ENCODE assay signal across 20 cellular contexts in the genomic region with DNA sequence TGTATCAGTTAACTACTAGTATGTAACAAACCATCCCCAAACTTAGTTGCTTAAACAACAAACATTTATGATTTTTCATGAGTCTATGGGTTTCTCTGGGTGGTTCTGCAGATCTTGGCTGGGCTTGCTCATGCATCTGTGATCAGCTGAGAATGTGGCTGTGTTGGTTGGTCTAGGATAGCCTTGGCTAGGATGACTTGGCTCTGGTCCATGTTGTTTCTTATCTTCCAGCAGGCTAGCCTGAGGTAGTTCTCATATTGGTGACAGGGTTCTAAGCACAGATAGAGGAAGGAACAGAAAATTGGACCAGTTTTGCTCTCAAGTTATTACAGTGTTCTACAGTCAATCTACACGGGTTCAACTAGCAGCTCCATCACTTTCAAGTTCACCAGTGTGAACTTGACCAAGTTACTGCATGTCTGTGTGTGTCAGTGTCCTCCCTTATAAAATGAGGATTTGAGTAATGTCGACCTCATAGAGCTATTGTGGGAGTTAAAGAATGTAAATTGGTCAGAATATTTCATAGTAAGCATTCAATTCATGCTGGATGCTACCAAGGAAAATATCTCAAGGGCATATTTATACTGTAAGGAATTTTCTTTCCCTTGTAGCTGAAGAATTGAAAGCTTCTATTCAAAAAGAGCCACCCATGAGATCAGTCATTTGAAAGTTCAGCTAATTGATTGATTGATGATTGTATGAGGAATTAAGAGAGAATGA.
DNase-seq lines count a peak whose midpoint lies in the region; ATAC-seq, FAIRE-seq and TF ChIP-seq lines count a peak whose summit lies in the region.
"Had no signal": no experiment of that assay in that cellular context is flagged by ENCODE, and none has a peak within 500 bp of the region (broad histone marks: within the 10 kb centered on the region; RNA-seq: fewer than 3 reads in every experiment).

No MANE protein-coding gene starts in this region.

- H3K27me3 ChIP-seq in K562 (ENCODE audit: control insufficient read depth in 2 of 2, insufficient read depth in 2 of 2, low read length in 2 of 2), result no peaks in the 10 kb centered on the region
- H3K27me3 ChIP-seq: BLaER1 had no signal

- CTCF ChIA-PET in K562 (lab: Yijun Ruan, JAX; ENCODE audit: low intra/inter-chr PET ratio), result no interaction called here

- H3K4me1 ChIP-seq in K562 (replicated peaks in 1 of 2; ENCODE audit: control insufficient read depth in 2 of 2, insufficient read depth in 2 of 2, low read length in 2 of 2), result peaks cover 7 to 72% of the 10 kb centered on the region in 2 experiments; a peak in 4 of 5 replicates
- H3K4me1 ChIP-seq: BLaER1 had no signal

- H3K4me2 ChIP-seq in K562 (ENCODE audit: insufficient read depth, low read length), result no peak overlapping the region
- H3K4me2 ChIP-seq: BLaER1, GM23338, KMS-11 had no signal

- ATAC-seq in K562, result peak; percentile 60
- ATAC-seq: GM23338, SK-N-SH treated with all-trans-retinoic acid at 6 μM for 48 hours had no signal

- 10% methylated on average over 2 of the region's 2 CpGs for WGBS in K562 (ENCODE audit: insufficient coverage, low coverage, missing lambda C conversion rate)

- H3K27ac ChIP-seq in K562 (ENCODE audit: extremely low read depth, low read depth, low read length), result no peak overlapping the region
- H3K27ac ChIP-seq: BLaER1, KMS-11 had no signal

- no peak for TF ChIP-seq POLR2A in K562 (conservative IDR thresholded peaks at IDR 0.05)

- H3K9me1 ChIP-seq in K562 (ENCODE audit: control insufficient read depth, insufficient read depth, low read length), result no peaks in the 10 kb centered on the region

- no peaks in the 10 kb centered on the region for H4K20me1 ChIP-seq in K562 (replicated peaks; ENCODE audit: control insufficient read depth, insufficient read depth, low read length)
- H4K20me1 ChIP-seq: BLaER1 had no signal

- no peak for TF ChIP-seq CTCF in K562 (IDR thresholded peaks at IDR 0.05 in 2 of 3, conservative IDR thresholded peaks at IDR 0.05 in 1 of 3; ENCODE audit: insufficient read depth in 2 of 3, low read depth in 1 of 3, low read length in 3 of 3)

- DNase-seq in EH (ENCODE audit: low read depth) (peak; percentile 50), OCI-M1 (lab: John Stamatoyannopoulos, UW) (peak; percentile 69), K562 (ENCODE audit: extremely low read depth in 1 of 4, low spot score in 3 of 4) (peak in 3 of 4 experiments; percentile 32 to 87 (median 68)), myocyte (ENCODE audit: low read depth) (peak; percentile 9), glomerular visceral epithelial cell (ENCODE audit: extremely low spot score) (no peak), NCI-H187 treated with DMSO at 0.1 percent for 48 hours (lab: John Stamatoyannopoulos, UW) (no peak)
- DNase-seq in activated naive CD4-positive, alpha-beta T cell (lab: John Stamatoyannopoulos, UW), result no peak
- DNase-seq: Caco-2; CD4-positive, alpha-beta T cell; DMS79 treated with DMSO at 0.1 percent for 48 hours; NCI-H1105 treated with DMSO at 0.1 percent for 48 hours; NCI-H1694; NCI-H2081 treated with DMSO at 0.1 percent for 48 hours; SIG-M5 had no signal

- no peaks in the 10 kb centered on the region for H3K9me3 ChIP-seq in K562 (replicated peaks; ENCODE audit: control insufficient read depth, insufficient read depth, low read depth, low read length)
- H3K9me3 ChIP-seq: BLaER1, Caco-2, HAP-1 had no signal

- H2AFZ ChIP-seq in K562 (ENCODE audit: low read depth, low read length), result no peak overlapping the region

- H3K4me3 ChIP-seq in K562, result no peak overlapping the region
- H3K4me3 ChIP-seq: BLaER1, GM23338, HAP-1 had no signal

- POLR2A ChIA-PET in K562 (lab: Yijun Ruan, JAX), result interaction anchor here (0.6 to 1.6 kb wide), 5 partner anchors 22 to 687 kb away, joined by 3 to 4 read pairs (median 3); no protein-coding TSS in a partner anchor

- peak; percentile 85 for FAIRE-seq in K562 (lab: Jason Lieb, UNC)
- FAIRE-seq: GM12892 had no signal

- in situ Hi-C loops in K562 (cut with MboI), result no loop called here

- H3K36me3 ChIP-seq in K562 (ENCODE audit: control insufficient read depth, insufficient read depth, low read length), result no peaks in the 10 kb centered on the region
- H3K36me3 ChIP-seq: BLaER1, HAP-1 had no signal

- no peaks in the 10 kb centered on the region for H3K79me2 ChIP-seq in K562 (ENCODE audit: control insufficient read depth, insufficient read depth, low read length)

- intact Hi-C loops in K562 (cut with micrococcal nuclease), result no loop called here

- no peak for TF ChIP-seq EP300 in K562 (IDR thresholded peaks at IDR 0.05; ENCODE audit: low read length)

- no TSS peak for BruUV-seq in K562 (replicated peaks; lab: Mats Ljungman, UMichigan)

- H3K9ac ChIP-seq in K562 (ENCODE audit: insufficient read depth in 1 of 2, low read depth in 2 of 2, low read length in 2 of 2), result no peak overlapping the region
- H3K9ac ChIP-seq: BLaER1, KMS-11 had no signal

- TF ChIP-seq RAD21 in K562 (CRISPR knock-in tag; conservative IDR thresholded peaks at IDR 0.05 in 1 of 2, IDR thresholded peaks at IDR 0.05 in 1 of 2), result peak in 1 of 2 experiments; percentile 24; a peak in 1 of 4 replicates

TF ChIP-seq in K562, 482 proteins besides CTCF, POLR2A, EP300 and RAD21 (continues in another document):
- TF ChIP-seq VEZF1 (CRISPR knock-in tag; IDR thresholded peaks at IDR 0.05) (no peak), KDM1A (IDR thresholded peaks at IDR 0.05) (peak in 1 of 2 experiments; percentile 66; a peak in 1 of 4 replicates), SIN3B (IDR thresholded peaks at IDR 0.05; ENCODE audit: low read depth) (no peak), PPARD (CRISPR knock-in tag; IDR thresholded peaks at IDR 0.05) (no peak), ZNF57 (CRISPR knock-in tag; IDR thresholded peaks at IDR 0.05) (no peak), ZNF232 (CRISPR knock-in tag; IDR thresholded peaks at IDR 0.05) (no peak), ZNF561 (CRISPR knock-in tag; conservative IDR thresholded peaks at IDR 0.05) (no peak), U2AF2 (optimal IDR thresholded peaks at IDR 0.05; ENCODE audit: low read depth, low read length) (no peak), HMGXB4 (CRISPR knock-in tag; IDR thresholded peaks at IDR 0.05) (no peak), XRCC3 (IDR thresholded peaks at IDR 0.05) (no peak), NFYB (IDR thresholded peaks at IDR 0.05; ENCODE audit: extremely low read depth, insufficient read length) (no peak)
- TF ChIP-seq, protein P1, sequence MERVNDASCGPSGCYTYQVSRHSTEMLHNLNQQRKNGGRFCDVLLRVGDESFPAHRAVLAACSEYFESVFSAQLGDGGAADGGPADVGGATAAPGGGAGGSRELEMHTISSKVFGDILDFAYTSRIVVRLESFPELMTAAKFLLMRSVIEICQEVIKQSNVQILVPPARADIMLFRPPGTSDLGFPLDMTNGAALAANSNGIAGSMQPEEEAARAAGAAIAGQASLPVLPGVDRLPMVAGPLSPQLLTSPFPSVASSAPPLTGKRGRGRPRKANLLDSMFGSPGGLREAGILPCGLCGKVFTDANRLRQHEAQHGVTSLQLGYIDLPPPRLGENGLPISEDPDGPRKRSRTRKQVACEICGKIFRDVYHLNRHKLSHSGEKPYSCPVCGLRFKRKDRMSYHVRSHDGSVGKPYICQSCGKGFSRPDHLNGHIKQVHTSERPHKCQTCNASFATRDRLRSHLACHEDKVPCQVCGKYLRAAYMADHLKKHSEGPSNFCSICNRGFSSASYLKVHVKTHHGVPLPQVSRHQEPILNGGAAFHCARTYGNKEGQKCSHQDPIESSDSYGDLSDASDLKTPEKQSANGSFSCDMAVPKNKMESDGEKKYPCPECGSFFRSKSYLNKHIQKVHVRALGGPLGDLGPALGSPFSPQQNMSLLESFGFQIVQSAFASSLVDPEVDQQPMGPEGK (CRISPR knock-in tag; IDR thresholded peaks at IDR 0.05; ENCODE audit: borderline replicate concordance), result no peak
- TF ChIP-seq, protein P2, sequence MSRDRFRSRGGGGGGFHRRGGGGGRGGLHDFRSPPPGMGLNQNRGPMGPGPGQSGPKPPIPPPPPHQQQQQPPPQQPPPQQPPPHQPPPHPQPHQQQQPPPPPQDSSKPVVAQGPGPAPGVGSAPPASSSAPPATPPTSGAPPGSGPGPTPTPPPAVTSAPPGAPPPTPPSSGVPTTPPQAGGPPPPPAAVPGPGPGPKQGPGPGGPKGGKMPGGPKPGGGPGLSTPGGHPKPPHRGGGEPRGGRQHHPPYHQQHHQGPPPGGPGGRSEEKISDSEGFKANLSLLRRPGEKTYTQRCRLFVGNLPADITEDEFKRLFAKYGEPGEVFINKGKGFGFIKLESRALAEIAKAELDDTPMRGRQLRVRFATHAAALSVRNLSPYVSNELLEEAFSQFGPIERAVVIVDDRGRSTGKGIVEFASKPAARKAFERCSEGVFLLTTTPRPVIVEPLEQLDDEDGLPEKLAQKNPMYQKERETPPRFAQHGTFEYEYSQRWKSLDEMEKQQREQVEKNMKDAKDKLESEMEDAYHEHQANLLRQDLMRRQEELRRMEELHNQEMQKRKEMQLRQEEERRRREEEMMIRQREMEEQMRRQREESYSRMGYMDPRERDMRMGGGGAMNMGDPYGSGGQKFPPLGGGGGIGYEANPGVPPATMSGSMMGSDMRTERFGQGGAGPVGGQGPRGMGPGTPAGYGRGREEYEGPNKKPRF (IDR thresholded peaks at IDR 0.05; ENCODE audit: low read depth, low read length), result no peak

Comparison
In these comparisons a context has a peak if more than half of its experiments do, and no peak if none do; other contexts are left out.
1. DNase-seq: peak in EH (single experiment), OCI-M1 (single experiment), K562 (3 of 4) and myocyte (single experiment); none in glomerular visceral epithelial cell (single experiment), NCI-H187 treated with DMSO at 0.1 percent for 48 hours (single experiment) and activated naive CD4-positive, alpha-beta T cell (0 of 4).